In genomic region chr10:92290076-92290836, GRCh38 we compare ENCODE assay signal across 8 cellular contexts. TPM values are rescaled to one million over a fixed set of nuclear protein-coding genes. Genes with fewer than 3 reads are reported as not detected.
A peak's percentile ranks its signal among the peaks of the same experiment; 100 is the strongest.
DNase-seq lines count a peak whose midpoint lies in the region; ATAC-seq, FAIRE-seq and TF ChIP-seq lines count a peak whose summit lies in the region.

No MANE protein-coding gene starts in this region.

- H3K9me3 ChIP-seq in spleen = no peaks in the 10 kb centered on the region

- no peak for TF ChIP-seq CTCF in spleen (IDR thresholded peaks at IDR 0.05 in 8 of 11, conservative IDR thresholded peaks at IDR 0.05 in 3 of 11)

- 1 to 2% (median 1%) methylated on average over 25 to 33 of the region's 33 CpGs for WGBS in spleen, 5 donors

- intact Hi-C loops in spleen (cut with DNase I; ENCODE audit: low total_unique reads) = loop anchor here (5.0 to 10.0 kb wide), 2 partner anchors 55 to 203 kb away; no protein-coding TSS in a partner anchor

- peak; percentile 34 for DNase-seq in Daoy (ENCODE audit: low read depth)
- peak; percentile 22 for DNase-seq in KG1 (lab: John Stamatoyannopoulos, UW)
- peak; percentile 40 for DNase-seq in SKM-1 treated with dmso at 0.1 percent for 144 hours (lab: John Stamatoyannopoulos, UW; ENCODE audit: unreplicated experiment)
- peak in 40 of 61 donors; percentile 8 to 71 (median 45) for DNase-seq in caudate nucleus (lab: John Stamatoyannopoulos, UW)
- no peak for DNase-seq in spleen
- no peak for DNase-seq in D341Med (ENCODE audit: low spot score)

- H3K27ac ChIP-seq in caudate nucleus (ENCODE audit: low read depth, low read length) (peak overlapping the region; percentile 91), spleen (peak overlapping the region; percentile 92 to 97 (median 95))

- no peak for TF ChIP-seq POLR2A in spleen (IDR thresholded peaks at IDR 0.05)

- no peaks in the 10 kb centered on the region for H3K27me3 ChIP-seq in spleen (replicated peaks in 1 of 7)

- H3K36me3 ChIP-seq in spleen = peaks cover 0 to 20% (median 3%) of the 10 kb centered on the region in 6 donors

- peak; percentile 87 for FAIRE-seq in islet of Langerhans (lab: Jason Lieb, UNC)

- peak; percentile 12 for ATAC-seq in GM21529 (IDR thresholded peaks at IDR 0.05; ENCODE audit: unreplicated experiment)

- peak overlapping the region; percentile 73 to 95 (median 81) for H3K4me3 ChIP-seq in spleen

- H3K4me1 ChIP-seq in spleen = peaks cover 4 to 58% (median 26%) of the 10 kb centered on the region in 6 donors

RNA-seq across cellular contexts. Expression of gene CPEB3, which starts 0.6 kb away (rescaled TPM):
- 0.46 and 0.48 TPM in 2 replicates for total RNA-seq in Daoy (2014; rRNA removed; shearing (Covaris generic))
- total RNA-seq in spleen = 10 to 100 TPM in 1 of 7 donors, 1 to 10 TPM in 6; 5.5 to 10.1 (median 8.0) TPM
- polyA plus RNA-seq in spleen = 1 to 10 TPM; 1.0 to 1.9 (median 1.3) TPM

RNA-seq across cellular contexts. Expression of gene MARCHF5, which starts 0.7 kb away (rescaled TPM):
- total RNA-seq in Daoy (2014; rRNA removed; shearing (Covaris generic)) = 8.3 and 10.3 TPM in 2 replicates
- total RNA-seq in spleen = 10 to 100 TPM; 17.0 to 39.1 (median 29.1) TPM
- polyA plus RNA-seq in spleen = 10 to 100 TPM in 1 of 3 donors, 1 to 10 TPM in 2; 6.9 to 12.7 (median 8.8) TPM

Comparison
In these comparisons a context has a peak if more than half of its experiments do, and no peak if none do; other contexts are left out.
1. DNase-seq: peak in Daoy (single experiment), KG1 (single experiment), SKM-1 treated with dmso at 0.1 percent for 144 hours (single experiment) and caudate nucleus (40 of 61); none in spleen (single experiment) and D341Med (single experiment).